32 cellular contexts compared by ENCODE assay signal in the genomic region with DNA sequence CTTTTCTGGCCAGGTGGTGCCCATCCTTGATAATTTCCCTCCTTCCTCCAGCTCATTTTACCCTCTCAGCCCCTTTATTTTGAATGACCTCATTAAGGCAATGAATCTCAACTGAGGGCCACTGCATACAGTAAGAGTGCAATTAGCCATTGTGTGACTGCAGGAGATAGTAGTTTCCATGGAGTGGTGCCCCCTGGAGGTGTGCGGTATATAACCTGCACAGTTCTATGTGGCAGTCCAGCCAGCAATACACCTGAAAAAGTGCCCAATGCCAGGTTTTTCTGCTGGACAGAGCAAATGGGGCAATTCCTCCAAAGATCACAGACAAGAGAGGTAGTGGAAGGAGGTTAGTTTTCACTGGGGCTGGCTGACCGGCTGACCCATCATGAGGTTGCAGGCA. TPM values are rescaled to one million over a fixed set of nuclear protein-coding genes. Genes with fewer than 3 reads are reported as not detected.
DNase-seq lines count a peak whose midpoint lies in the region; ATAC-seq and TF ChIP-seq lines count a peak whose summit lies in the region.
"Had no signal": no experiment of that assay in that cellular context is flagged by ENCODE, and none has a peak within 500 bp of the region (broad histone marks: within the 10 kb centered on the region; RNA-seq: fewer than 3 reads in every experiment).

No MANE protein-coding gene starts in this region.

- TF ChIP-seq CTCF in right atrium auricular region (IDR thresholded peaks at IDR 0.05) (no peak), OCI-LY7 (conservative IDR thresholded peaks at IDR 0.05; ENCODE audit: low read length) (peak; percentile 58), neural crest cell (conservative IDR thresholded peaks at IDR 0.05) (peak; percentile 27)

- H3K4me1 Mint-ChIP-seq in neural crest cell: peaks cover 10% of the 10 kb centered on the region
- H3K4me1 Mint-ChIP-seq: activated CD4-positive, alpha-beta memory T cell treated with anti-CD3 and anti-CD28 coated beads, Interleukin-2, amount 10 ng/mL, durations not matched to agents 7 days and 5 days; B cell had no signal

- H3K36me3 Mint-ChIP-seq in neural crest cell (ENCODE audit: low read depth): no peaks in the 10 kb centered on the region

- H3K9me3 ChIP-seq in right atrium auricular region: no peaks in the 10 kb centered on the region
- H3K9me3 ChIP-seq in OCI-LY7 (ENCODE audit: low read length): no peaks in the 10 kb centered on the region
- H3K9me3 ChIP-seq: gastroesophageal sphincter, ovary had no signal

- H3K27ac ChIP-seq in right atrium auricular region (peak overlapping the region; percentile 63 to 77), OCI-LY7 (ENCODE audit: low read depth, low read length, poor library complexity, severe bottlenecking) (no peak overlapping the region)
- H3K27ac ChIP-seq: gastroesophageal sphincter, ovary had no signal

- intact Hi-C loops in left ventricle myocardium superior (cut with micrococcal nuclease): no loop called here
- intact Hi-C loops in OCI-LY7 (cut with micrococcal nuclease; ENCODE audit: unreplicated experiment): no loop called here

- H2AFZ ChIP-seq in OCI-LY7 (ENCODE audit: low read length): no peak overlapping the region

- H3K9me3 Mint-ChIP-seq in neural crest cell: no peaks in the 10 kb centered on the region
- H3K9me3 Mint-ChIP-seq: activated CD4-positive, alpha-beta memory T cell treated with anti-CD3 and anti-CD28 coated beads, Interleukin-2, amount 10 ng/mL, durations not matched to agents 7 days and 5 days; nephron progenitor cell had no signal

- no peaks in the 10 kb centered on the region for H3K27me3 Mint-ChIP-seq in neural crest cell (ENCODE audit: low read depth)
- H3K27me3 Mint-ChIP-seq: activated CD4-positive, alpha-beta memory T cell treated with anti-CD3 and anti-CD28 coated beads, Interleukin-2, amount 10 ng/mL, durations not matched to agents 7 days and 5 days had no signal

- no TSS peak for BruUV-seq in OCI-LY7 (replicated peaks; lab: Mats Ljungman, UMichigan)

- H3K27me3 ChIP-seq in right atrium auricular region: no peaks in the 10 kb centered on the region
- H3K27me3 ChIP-seq: gastroesophageal sphincter, ovary had no signal

- no peak overlapping the region for H3K4me2 ChIP-seq in OCI-LY7 (ENCODE audit: low read length)

- no peak overlapping the region for H3K4me3 Mint-ChIP-seq in neural crest cell
- H3K4me3 Mint-ChIP-seq: activated CD4-positive, alpha-beta memory T cell treated with anti-CD3 and anti-CD28 coated beads, Interleukin-2, amount 10 ng/mL, durations not matched to agents 7 days and 5 days; B cell; nephron progenitor cell had no signal

- no peaks in the 10 kb centered on the region for H3K79me2 ChIP-seq in OCI-LY7 (ENCODE audit: insufficient read depth, low read depth, low read length)

- H3K36me3 ChIP-seq in right atrium auricular region (no peaks in the 10 kb centered on the region), OCI-LY7 (ENCODE audit: insufficient read depth, low read length) (no peaks in the 10 kb centered on the region)
- H3K36me3 ChIP-seq: gastroesophageal sphincter, ovary had no signal

- H3K4me3 ChIP-seq in right atrium auricular region (no peak overlapping the region), OCI-LY7 (ENCODE audit: low read depth, low read length, poor library complexity, severe bottlenecking) (no peak overlapping the region)
- H3K4me3 ChIP-seq: gastroesophageal sphincter, ovary had no signal

- POLR2A ChIA-PET in OCI-LY7 (lab: Charles Lee): interaction anchor here (0.7 kb wide), 1 partner anchor 40 kb away, joined by 3 read pairs; no protein-coding TSS in a partner anchor

- H3K4me1 ChIP-seq in right atrium auricular region (peaks cover 0 to 12% of the 10 kb centered on the region in 2 donors), OCI-LY7 (ENCODE audit: insufficient read depth, low read length, poor library complexity, severe bottlenecking) (no peaks in the 10 kb centered on the region)

- H3K9me2 ChIP-seq in OCI-LY7 (ENCODE audit: insufficient read depth, low read length): no peaks in the 10 kb centered on the region

- no peak for DNase-seq in right atrium auricular region (ENCODE audit: low spot score)
- DNase-seq in left ventricle myocardium superior: no peak
- no peak for DNase-seq in OCI-LY7 (ENCODE audit: low spot score)
- DNase-seq in neural crest cell (ENCODE audit: low read depth, low spot score): no peak
- DNase-seq in ureter (ENCODE audit: low spot score): no peak
- DNase-seq: ACHN; activated CD4-positive, alpha-beta memory T cell treated with anti-CD3 and anti-CD28 coated beads, Interleukin-2, amount 10 ng/mL, durations not matched to agents 7 days and 5 days; activated CD4-positive, alpha-beta T cell treated with anti-CD3 and anti-CD28 coated beads for 1 hour; activated CD8-positive, alpha-beta memory T cell treated with anti-CD3 and anti-CD28 coated beads, Interleukin-2, amount 50 U/mL, for 4 hours; activated naive CD4-positive, alpha-beta T cell treated with Interleukin-2 at 50 U/mL for 16 hours; dermis blood vessel endothelial cell; DMS 273 treated with DMSO at 0.1 percent for 48 hours; HCEC 1CT; hippocampal formation; left colon; NCI-H187; NCI-H524 treated with DMSO at 0.1 percent for 48 hours; nephron progenitor cell; NK-92 treated with Interleukin-12 subunit alpha and Interleukin-12 subunit beta, amount 100 ng/mL, for 24 hours; ovary; retina; SHP77; stimulated activated CD4-positive, alpha-beta T cell treated with anti-CD3 and anti-CD28 coated beads, Interleukin-1b, Interleukin-23, amount 100 ng/mL, for 48 hours; stimulated activated naive CD4-positive, alpha-beta T cell treated with Interleukin-2 at 50 U/mL for 16 hours; T-helper 2 cell had no signal

- CTCF ChIA-PET in OCI-LY7 (lab: Charles Lee; ENCODE audit: unreplicated experiment): interaction anchor here (0.6 kb wide), 1 partner anchor 1050 kb away, joined by 4 read pairs; no protein-coding TSS in a partner anchor

- H3K27ac Mint-ChIP-seq in neural crest cell (ENCODE audit: unreplicated experiment): no peak overlapping the region
- H3K27ac Mint-ChIP-seq: activated CD4-positive, alpha-beta memory T cell treated with anti-CD3 and anti-CD28 coated beads, Interleukin-2, amount 10 ng/mL, durations not matched to agents 7 days and 5 days; B cell; nephron progenitor cell had no signal

- ATAC-seq in left ventricle myocardium superior (no peak), GM18909 (IDR thresholded peaks at IDR 0.05; ENCODE audit: poor library complexity, unreplicated experiment) (no peak), GM18520 (IDR thresholded peaks at IDR 0.05; ENCODE audit: unreplicated experiment) (no peak)
- ATAC-seq: gastroesophageal sphincter, HepG2, left colon, Panc1 had no signal

- H4K20me1 ChIP-seq in OCI-LY7 (ENCODE audit: insufficient read depth, low read length): no peaks in the 10 kb centered on the region

RNA-seq across cellular contexts. Expression of a gene that starts 25.9 kb away (rescaled TPM):
- under 1 TPM in 1 of 2 donors, not detected in 1; 0.98 TPM for total RNA-seq in right atrium auricular region
- 0.15 TPM for total RNA-seq in left ventricle myocardium superior
- total RNA-seq in OCI-LY7 (2014; rRNA removed; shearing (Covaris generic)): not detected in 2 replicates
- total RNA-seq in OCI-LY7 (2022): not detected in 2 replicates
- total RNA-seq in neural crest cell: not detected in 2 replicates
- not detected for total RNA-seq in ureter
- total RNA-seq: activated CD4-positive, alpha-beta memory T cell treated with anti-CD3 and anti-CD28 coated beads, Interleukin-2, amount 10 ng/mL, durations not matched to agents 7 days and 5 days; B cell; HepG2; left colon; mucosa of gallbladder had no signal

RNA-seq across cellular contexts. Expression of a gene that starts 43.9 kb away (rescaled TPM):
- total RNA-seq in right atrium auricular region (10 to 100 TPM; 17.3 to 28.9 TPM), left ventricle myocardium superior (20.9 TPM), OCI-LY7 (2022) (not detected in 2 replicates), neural crest cell (47.4 and 51.7 TPM in 2 replicates), ureter (29.5 TPM)
- not detected in 2 replicates for total RNA-seq in OCI-LY7 (2014; rRNA removed; shearing (Covaris generic))
- total RNA-seq: activated CD4-positive, alpha-beta memory T cell treated with anti-CD3 and anti-CD28 coated beads, Interleukin-2, amount 10 ng/mL, durations not matched to agents 7 days and 5 days; B cell; HepG2 had no signal

Comparison
In these comparisons a context has a peak if more than half of its experiments do, and no peak if none do; other contexts are left out.
1. CTCF ChIP-seq: peak in OCI-LY7 (single experiment) and neural crest cell (single experiment); none in right atrium auricular region (0 of 2).
2. RNA of a gene that starts 43.9 kb away (total RNA-seq): 47.4 to 51.7 TPM in neural crest cell, 29.5 TPM in ureter (single experiment), 17.3 to 28.9 TPM in right atrium auricular region and 20.9 TPM in left ventricle myocardium superior (single experiment); not detected in OCI-LY7; every median in the first group is over 10 times any median in the second.